In the genomic region with DNA sequence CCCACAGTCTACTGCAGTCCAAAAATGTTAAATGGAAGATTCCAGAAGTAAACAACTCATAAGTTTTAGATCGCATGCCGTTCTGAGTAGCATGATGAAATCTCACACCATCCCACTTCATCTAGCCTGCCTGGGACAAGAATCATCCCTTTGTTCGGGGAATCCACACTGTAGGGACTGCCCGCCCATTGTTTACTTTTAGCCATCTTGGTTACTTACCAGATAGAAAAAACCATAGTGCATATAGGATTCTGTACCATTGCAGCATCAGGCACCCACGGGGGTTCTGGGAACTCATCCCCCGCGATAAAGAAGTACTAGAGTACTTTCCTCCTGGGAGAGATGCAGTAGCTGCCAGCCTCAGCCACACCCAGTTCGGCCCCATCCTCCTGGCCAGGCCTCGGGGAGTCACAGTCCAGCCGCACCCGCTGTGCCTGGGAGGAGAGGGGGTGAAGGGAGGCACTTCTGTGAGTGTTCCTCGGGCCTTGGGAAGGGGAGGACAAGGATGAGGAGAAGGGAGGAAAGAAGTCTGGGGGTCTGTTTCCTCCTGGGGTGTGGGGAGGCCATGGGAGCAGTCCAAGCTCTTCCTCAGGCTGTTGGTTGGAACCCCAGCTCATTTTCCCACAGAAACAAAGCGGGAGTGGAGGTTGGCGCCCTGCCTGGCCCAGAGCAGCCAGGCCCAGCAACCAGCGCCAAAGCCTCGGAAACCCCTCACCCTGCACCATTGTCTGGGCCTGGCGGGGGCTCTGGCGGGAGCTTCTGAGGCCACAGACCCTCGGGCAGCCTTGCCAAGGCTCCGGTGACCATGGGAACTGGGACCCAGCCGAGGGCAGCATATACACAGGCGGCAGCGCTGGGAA, we compare ENCODE assay signal across 7 cellular contexts. TPM values are rescaled to one million over a fixed set of nuclear protein-coding genes. Genes with fewer than 3 reads are reported as not detected.
DNase-seq lines count a peak whose midpoint lies in the region; ATAC-seq and TF ChIP-seq lines count a peak whose summit lies in the region.
"Had no signal": no experiment of that assay in that cellular context is flagged by ENCODE, and none has a peak within 500 bp of the region (broad histone marks: within the 10 kb centered on the region; RNA-seq: fewer than 3 reads in every experiment).

No MANE protein-coding gene starts in this region.

- H3K4me1 ChIP-seq in BLaER1 treated with 17β-estradiol and CSF1 and Interleukin-3, amounts not matched to agents 10 nM and 100 nM, result peaks cover 28 to 49% (median 42%) of the 10 kb centered on the region in 10 experiments
- peaks cover 14% of the 10 kb centered on the region for H3K4me1 ChIP-seq in mesodermal cell (ENCODE audit: control insufficient read depth, insufficient read depth, low read length, poor library complexity, severe bottlenecking)

- DNase-seq in astrocyte of the spinal cord (ENCODE audit: low read depth, low spot score) (peak; percentile 30), NCI-H146 (lab: John Stamatoyannopoulos, UW) (no peak)
- DNase-seq: DMS79 treated with DMSO at 0.1 percent for 48 hours had no signal

- no peak overlapping the region for H3K4me3 ChIP-seq in BLaER1 treated with 17β-estradiol and CSF1 and Interleukin-3, amounts not matched to agents 10 nM and 100 nM
- H3K4me3 ChIP-seq in astrocyte of the spinal cord (ENCODE audit: low read depth, low read length) (no peak overlapping the region), mesodermal cell (ENCODE audit: extremely low read depth, insufficient read depth, low read length, poor library complexity, severe bottlenecking) (no peak overlapping the region)

- WGBS in mesodermal cell (ENCODE audit: insufficient coverage in 2 of 2), 2 experiments, result 90 to 93% methylated on average over 18 to 20 of the region's 23 CpGs

- no peak for TF ChIP-seq CTCF in astrocyte of the spinal cord (IDR thresholded peaks at IDR 0.05; ENCODE audit: low read depth, low read length)

- H3K9ac ChIP-seq in BLaER1 treated with 17β-estradiol and CSF1 and Interleukin-3, amounts not matched to agents 10 nM and 100 nM, result 0 out of 22 replicates have a peak overlapping the region, but pooled peaks of 2 of the 11 experiments have one; percentile 15 to 18

- H3K27me3 ChIP-seq in BLaER1 treated with 17β-estradiol and CSF1 and Interleukin-3, amounts not matched to agents 10 nM and 100 nM, result no peaks in the 10 kb centered on the region

- H3K9me3 ChIP-seq in BLaER1 treated with 17β-estradiol and CSF1 and Interleukin-3, amounts not matched to agents 10 nM and 100 nM (replicated peaks in 1 of 11), result no peaks in the 10 kb centered on the region
- no peaks in the 10 kb centered on the region for H3K9me3 ChIP-seq in mesodermal cell (ENCODE audit: control insufficient read depth, low read length)

- ATAC-seq in GM21447 (IDR thresholded peaks at IDR 0.05; ENCODE audit: unreplicated experiment) (no peak), GM18858 (IDR thresholded peaks at IDR 0.05; ENCODE audit: unreplicated experiment) (no peak)

- H3K4me2 ChIP-seq in BLaER1 treated with 17β-estradiol and CSF1 and Interleukin-3, amounts not matched to agents 10 nM and 100 nM, result peak overlapping the region in 6 of 11 experiments; percentile 5 to 38 (median 13); a peak in 3 of 22 replicates

- in situ Hi-C loops in astrocyte of the spinal cord (cut with HindIII; ENCODE audit: low sequenced_read_pairs), result no loop called here

- H3K27ac ChIP-seq in BLaER1 treated with 17β-estradiol and CSF1 and Interleukin-3, amounts not matched to agents 10 nM and 100 nM, result peak overlapping the region in 4 of 11 experiments; percentile 2 to 35 (median 10); a peak in 2 of 22 replicates
- H3K27ac ChIP-seq in mesodermal cell (ENCODE audit: low read depth, low read length, severe bottlenecking), result peak overlapping the region; percentile 23

- H3K36me3 ChIP-seq in BLaER1 treated with 17β-estradiol and CSF1 and Interleukin-3, amounts not matched to agents 10 nM and 100 nM, result peaks cover 0 to 8% (median 0%) of the 10 kb centered on the region in 11 experiments; a peak in 3 of 22 replicates
- peaks cover 3% of the 10 kb centered on the region for H3K36me3 ChIP-seq in mesodermal cell (ENCODE audit: control insufficient read depth, insufficient read depth, low read length)

- H4K20me1 ChIP-seq in BLaER1 treated with 17β-estradiol and CSF1 and Interleukin-3, amounts not matched to agents 10 nM and 100 nM, result no peaks in the 10 kb centered on the region

RNA-seq across cellular contexts. Expression of gene TRIM47, which starts 8.9 kb away (rescaled TPM):
- polyA plus RNA-seq in mesodermal cell (2013, experiment 1 of 2), result 26.5 TPM
- polyA plus RNA-seq in mesodermal cell (2013, experiment 2 of 2), result 18.2 TPM

RNA-seq across cellular contexts. Expression of gene WBP2, which starts 14.4 kb away (rescaled TPM):
- 129 TPM for polyA plus RNA-seq in mesodermal cell (2013, experiment 1 of 2)
- 107 TPM for polyA plus RNA-seq in mesodermal cell (2013, experiment 2 of 2)

RNA-seq across cellular contexts. Expression of gene UNC13D, which starts 25.3 kb away (rescaled TPM):
- 1.6 TPM for polyA plus RNA-seq in mesodermal cell (2013, experiment 1 of 2)
- 1.2 TPM for polyA plus RNA-seq in mesodermal cell (2013, experiment 2 of 2)

RNA-seq across cellular contexts. Expression of gene TRIM65, which starts 27.2 kb away (rescaled TPM):
- polyA plus RNA-seq in mesodermal cell (2013, experiment 1 of 2), result 21.3 TPM
- polyA plus RNA-seq in mesodermal cell (2013, experiment 2 of 2), result 20.0 TPM

RNA-seq across cellular contexts. Expression of gene MRPL38, which starts 35.2 kb away (rescaled TPM):
- 51.2 TPM for polyA plus RNA-seq in mesodermal cell (2013, experiment 1 of 2)
- 46.2 TPM for polyA plus RNA-seq in mesodermal cell (2013, experiment 2 of 2)
